In the genomic region with DNA sequence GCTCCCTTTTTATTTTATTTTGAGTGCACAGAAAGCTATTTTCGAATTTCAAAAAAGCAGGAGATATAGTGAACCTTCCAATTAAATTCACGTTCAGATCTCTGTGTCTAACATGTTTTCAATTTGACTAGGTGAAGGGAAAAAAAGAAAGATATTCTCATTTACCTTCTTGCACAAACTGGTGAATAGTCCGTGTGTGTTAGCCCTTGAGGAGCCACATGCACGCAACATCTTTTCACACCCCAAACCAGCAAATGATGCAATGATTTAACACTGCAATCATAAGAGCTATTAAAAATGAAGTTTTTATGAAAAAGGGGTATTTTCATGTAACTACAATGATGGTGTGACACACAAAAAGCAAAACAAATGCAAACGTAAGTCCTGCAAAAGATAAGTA, we compare ENCODE assay signal across 35 cellular contexts.
"Had no signal": no experiment of that assay in that cellular context is flagged by ENCODE, and none has a peak within 500 bp of the region (broad histone marks: within the 10 kb centered on the region; RNA-seq: fewer than 3 reads in every experiment).

No MANE protein-coding gene starts in this region.

- H3K9me3 Mint-ChIP-seq: activated CD4-positive, alpha-beta memory T cell treated with anti-CD3 and anti-CD28 coated beads for 36 hours; activated CD8-positive, alpha-beta T cell treated with anti-CD3 and anti-CD28 coated beads for 36 hours; activated naive CD4-positive, alpha-beta T cell treated with anti-CD3 and anti-CD28 coated beads for 36 hours; activated T-helper 1 cell treated with anti-CD3 and anti-CD28 coated beads, Interleukin-12 subunit alpha, Interleukin-12 subunit beta, Interleukin-2, Interleukin-4 antibody, amounts not matched to agents 30 ng/mL and 10 ng/mL and 1 ng/mL, durations not matched to agents 14 hours and 24 hours and 36 hours; T-helper 2 cell treated with Interferon-gamma antibody and Interleukin-4, amounts not matched to agents 5 μg/mL and 100 μg/mL, for 36 hours had no signal

- H3K27me3 Mint-ChIP-seq: activated CD4-positive, alpha-beta memory T cell treated with anti-CD3 and anti-CD28 coated beads for 36 hours; activated CD8-positive, alpha-beta T cell treated with anti-CD3 and anti-CD28 coated beads for 36 hours; activated naive CD8-positive, alpha-beta T cell treated with anti-CD3 and anti-CD28 coated beads for 36 hours; activated T-helper 17 cell treated with anti-CD3 and anti-CD28 coated beads, Interleukin-2, amount 50 U/mL, for 72 hours had no signal

- H3K9me3 ChIP-seq: adrenal gland, body of pancreas, breast epithelium had no signal

- H3K4me3 ChIP-seq: adrenal gland, body of pancreas, breast epithelium had no signal

- DNase-seq: activated B cell treated with CpG ODN at 0.5 μM for 24 hours; activated CD4-positive, alpha-beta memory T cell treated with anti-CD3 and anti-CD28 coated beads for 36 hours; activated CD4-positive, alpha-beta T cell treated with anti-CD3 and anti-CD28 coated beads for 4 hours; activated CD4-positive, alpha-beta T cell treated with anti-CD3 and anti-CD28 coated beads, Interleukin-2, amount 10 ng/mL, durations not matched to agents 24 days and 14 days; activated CD4-positive, alpha-beta T cell treated with anti-CD3 and anti-CD28 coated beads, Interleukin-2, amount 50 U/mL, for 1 hour; activated CD4-positive, alpha-beta T cell treated with anti-CD3 and anti-CD28 coated beads, Interleukin-2, amount 50 U/mL, for 4 hours; activated CD4-positive, CD25-positive, alpha-beta regulatory T cell treated with anti-CD3 and anti-CD28 coated beads, Interleukin-2, amount 50 U/mL, for 72 hours; activated CD8-positive, alpha-beta memory T cell treated with anti-CD3 and anti-CD28 coated beads, Interleukin-2, amount 50 U/mL, for 4 hours; activated CD8-positive, alpha-beta T cell treated with anti-CD3 and anti-CD28 coated beads for 36 hours; activated effector memory CD4-positive, alpha-beta T cell treated with anti-CD3 and anti-CD28 coated beads, Interleukin-2, amount 50 U/mL, for 16 hours; activated gamma-delta T cell treated with Interleukin-2 at 50 U/mL for 16 hours; activated naive CD4-positive, alpha-beta T cell; activated naive CD4-positive, alpha-beta T cell treated with anti-CD3 and anti-CD28 coated beads for 36 hours; activated naive CD4-positive, alpha-beta T cell treated with anti-CD3 and anti-CD28 coated beads, Interleukin-2, amount 50 U/mL, for 16 hours; activated naive CD8-positive, alpha-beta T cell treated with anti-CD3 and anti-CD28 coated beads for 36 hours; activated T-cell treated with anti-CD3 and anti-CD28 coated beads for 4 hours; activated T-cell treated with anti-CD3 and anti-CD28 coated beads, Interleukin-2, amount 50 U/mL, for 1 hour; activated T-cell treated with anti-CD3 and anti-CD28 coated beads, Interleukin-2, amount 50 U/mL, for 4 hours; activated T-cell treated with anti-CD3 and anti-CD28 coated beads, Interleukin-2, amount 50 U/mL, for 72 hours; adrenal gland; amniotic stem cell; aorta; body of pancreas; brain microvascular endothelial cell; central memory CD4-positive, alpha-beta T cell; T-helper 1 cell; T-helper 2 cell; T-helper 9 cell had no signal

- H3K27ac ChIP-seq: adrenal gland, body of pancreas, brain microvascular endothelial cell, VCaP had no signal

- H3K4me3 Mint-ChIP-seq: activated B cell treated with CpG ODN at 0.5 μM for 24 hours; activated CD4-positive, alpha-beta memory T cell treated with anti-CD3 and anti-CD28 coated beads for 36 hours; activated CD4-positive, alpha-beta T cell treated with anti-CD3 and anti-CD28 coated beads, Interleukin-2, amount 10 ng/mL, durations not matched to agents 24 days and 14 days; activated CD8-positive, alpha-beta T cell treated with anti-CD3 and anti-CD28 coated beads for 36 hours; activated naive CD4-positive, alpha-beta T cell treated with anti-CD3 and anti-CD28 coated beads for 36 hours; activated naive CD8-positive, alpha-beta T cell treated with anti-CD3 and anti-CD28 coated beads for 36 hours; activated T-cell treated with anti-CD3 and anti-CD28 coated beads, Interleukin-2, amount 50 U/mL, for 4 hours; activated T-cell treated with anti-CD3 and anti-CD28 coated beads, Interleukin-2, amount 50 U/mL, for 72 hours; activated T-helper 1 cell treated with anti-CD3 and anti-CD28 coated beads, Interleukin-12 subunit alpha, Interleukin-12 subunit beta, Interleukin-2, Interleukin-4 antibody, amounts not matched to agents 30 ng/mL and 10 ng/mL and 1 ng/mL, durations not matched to agents 14 hours and 24 hours and 36 hours; activated T-helper 17 cell treated with anti-CD3 and anti-CD28 coated beads, Interleukin-2, amount 50 U/mL, for 72 hours; T-helper 1 cell treated with Interleukin-12 subunit alpha and Interleukin-12 subunit beta and Interleukin-4 antibody, amounts not matched to agents 30 μg/mL and 1 μg/mL, for 36 hours; T-helper 2 cell treated with Interferon-gamma antibody and Interleukin-4, amounts not matched to agents 5 μg/mL and 100 μg/mL, for 36 hours had no signal

- H3K36me3 Mint-ChIP-seq: activated CD4-positive, alpha-beta memory T cell treated with anti-CD3 and anti-CD28 coated beads for 36 hours; activated naive CD4-positive, alpha-beta T cell treated with anti-CD3 and anti-CD28 coated beads, Interleukin-2, amount 50 U/mL, for 72 hours; activated naive CD8-positive, alpha-beta T cell treated with anti-CD3 and anti-CD28 coated beads for 36 hours had no signal

- H3K36me3 ChIP-seq: adrenal gland, brain microvascular endothelial cell, breast epithelium had no signal

- ATAC-seq: activated CD8-positive, alpha-beta T cell treated with anti-CD3 and anti-CD28 coated beads for 36 hours; activated naive CD4-positive, alpha-beta T cell treated with anti-CD3 and anti-CD28 coated beads, Interleukin-2, amount 50 U/mL, for 72 hours; activated T-cell treated with anti-CD3 and anti-CD28 coated beads, Interleukin-2, amount 50 U/mL, for 4 hours; activated T-cell treated with anti-CD3 and anti-CD28 coated beads, Interleukin-2, amount 50 U/mL, for 72 hours; activated T-helper 17 cell treated with anti-CD3 and anti-CD28 coated beads, Interleukin-2, amount 50 U/mL, for 72 hours; body of pancreas had no signal

- H3K4me1 ChIP-seq: adrenal gland, body of pancreas, breast epithelium had no signal

- H3K27ac Mint-ChIP-seq: activated B cell treated with CpG ODN at 0.5 μM for 24 hours; activated CD4-positive, alpha-beta memory T cell treated with anti-CD3 and anti-CD28 coated beads for 36 hours; activated CD4-positive, alpha-beta T cell treated with anti-CD3 and anti-CD28 coated beads, Interleukin-2, amount 10 ng/mL, durations not matched to agents 24 days and 14 days; activated CD8-positive, alpha-beta T cell treated with anti-CD3 and anti-CD28 coated beads for 36 hours; activated naive CD4-positive, alpha-beta T cell treated with anti-CD3 and anti-CD28 coated beads for 36 hours; activated naive CD4-positive, alpha-beta T cell treated with anti-CD3 and anti-CD28 coated beads, Interleukin-2, amount 50 U/mL, for 72 hours; activated naive CD8-positive, alpha-beta T cell treated with anti-CD3 and anti-CD28 coated beads for 36 hours; activated T-cell treated with anti-CD3 and anti-CD28 coated beads, Interleukin-2, amount 50 U/mL, for 72 hours; activated T-helper 1 cell treated with anti-CD3 and anti-CD28 coated beads, Interleukin-12 subunit alpha, Interleukin-12 subunit beta, Interleukin-2, Interleukin-4 antibody, amounts not matched to agents 30 ng/mL and 10 ng/mL and 1 ng/mL, durations not matched to agents 14 hours and 24 hours and 36 hours; activated T-helper 17 cell treated with anti-CD3 and anti-CD28 coated beads, Interleukin-2, amount 50 U/mL, for 72 hours; T-helper 1 cell treated with Interleukin-12 subunit alpha and Interleukin-12 subunit beta and Interleukin-4 antibody, amounts not matched to agents 30 μg/mL and 1 μg/mL, for 36 hours; T-helper 2 cell treated with Interferon-gamma antibody and Interleukin-4, amounts not matched to agents 5 μg/mL and 100 μg/mL, for 36 hours had no signal

- H3K27me3 ChIP-seq: adrenal gland, body of pancreas, brain microvascular endothelial cell, breast epithelium had no signal
